8 cellular contexts compared by ENCODE assay signal in genomic region chr13:50366488-50367174, GRCh38.
DNase-seq lines count a peak whose midpoint lies in the region; ATAC-seq and TF ChIP-seq lines count a peak whose summit lies in the region.

No MANE protein-coding gene starts in this region.

- DNase-seq in GM12864 (ENCODE audit: low read depth) = peak; percentile 81
- DNase-seq in activated CD4-positive, alpha-beta T cell treated with anti-CD3 and anti-CD28 coated beads, Interleukin-2, amount 10 ng/mL, durations not matched to agents 7 days and 5 days = peak; percentile 49
- no peak for DNase-seq in effector CD8-positive, alpha-beta T cell (lab: John Stamatoyannopoulos, UW)
- no peak for DNase-seq in COLO829 (ENCODE audit: low spot score)
- no peak for DNase-seq in WTC11 (ENCODE audit: low spot score)

- TF ChIP-seq CTCF in GM12864 (IDR thresholded peaks at IDR 0.05; ENCODE audit: low read depth, low read length, missing control alignments) (no peak), WTC11 (IDR thresholded peaks at IDR 0.05) (no peak)

- peak overlapping the region; percentile 43 for H3K4me3 Mint-ChIP-seq in activated CD4-positive, alpha-beta T cell treated with anti-CD3 and anti-CD28 coated beads, Interleukin-2, amount 10 ng/mL, durations not matched to agents 7 days and 5 days
- H3K4me3 Mint-ChIP-seq in stimulated activated memory B cell treated with anti-CD40 and anti-IgM and Interleukin-4, amounts not matched to agents 10 μg/mL and 1 μg/mL and 100 μg/mL, for 72 hours = peak overlapping the region; percentile 34
- H3K4me3 Mint-ChIP-seq in WTC11 = no peak overlapping the region

- H3K9me3 Mint-ChIP-seq in activated CD4-positive, alpha-beta T cell treated with anti-CD3 and anti-CD28 coated beads, Interleukin-2, amount 10 ng/mL, durations not matched to agents 7 days and 5 days = no peaks in the 10 kb centered on the region
- H3K9me3 Mint-ChIP-seq in stimulated activated memory B cell treated with anti-CD40 and anti-IgM and Interleukin-4, amounts not matched to agents 10 μg/mL and 1 μg/mL and 100 μg/mL, for 72 hours = peaks cover 2% of the 10 kb centered on the region
- no peaks in the 10 kb centered on the region for H3K9me3 Mint-ChIP-seq in WTC11

- ATAC-seq in GM19438 (IDR thresholded peaks at IDR 0.05; ENCODE audit: low read depth, unreplicated experiment) = peak; percentile 58
- peak; percentile 56 for ATAC-seq in HG03457 (IDR thresholded peaks at IDR 0.05; ENCODE audit: unreplicated experiment)
- peak; percentile 71 for ATAC-seq in stimulated activated memory B cell treated with anti-CD40 and anti-IgM and Interleukin-4, amounts not matched to agents 10 μg/mL and 1 μg/mL and 100 μg/mL, for 72 hours
- no peak for ATAC-seq in WTC11

- peaks cover 41% of the 10 kb centered on the region for H3K27me3 Mint-ChIP-seq in activated CD4-positive, alpha-beta T cell treated with anti-CD3 and anti-CD28 coated beads, Interleukin-2, amount 10 ng/mL, durations not matched to agents 7 days and 5 days
- no peaks in the 10 kb centered on the region for H3K27me3 Mint-ChIP-seq in stimulated activated memory B cell treated with anti-CD40 and anti-IgM and Interleukin-4, amounts not matched to agents 10 μg/mL and 1 μg/mL and 100 μg/mL, for 72 hours
- H3K27me3 Mint-ChIP-seq in WTC11 (ENCODE audit: low read depth) = no peaks in the 10 kb centered on the region

- CTCF ChIA-PET in activated CD4-positive, alpha-beta T cell treated with anti-CD3 and anti-CD28 coated beads, Interleukin-2, amount 10 ng/mL, durations not matched to agents 7 days and 5 days (lab: Charles Lee) = interaction anchor here (1.1 kb wide), 1 partner anchor 9 kb away, joined by 3 read pairs; no protein-coding TSS in a partner anchor
- CTCF ChIA-PET in WTC11 (lab: Charles Lee) = no interaction called here

- peak overlapping the region; percentile 78 for H3K27ac Mint-ChIP-seq in activated CD4-positive, alpha-beta T cell treated with anti-CD3 and anti-CD28 coated beads, Interleukin-2, amount 10 ng/mL, durations not matched to agents 7 days and 5 days
- peak overlapping the region; percentile 88 for H3K27ac Mint-ChIP-seq in stimulated activated memory B cell treated with anti-CD40 and anti-IgM and Interleukin-4, amounts not matched to agents 10 μg/mL and 1 μg/mL and 100 μg/mL, for 72 hours
- H3K27ac Mint-ChIP-seq in WTC11 = no peak overlapping the region

- peaks cover 2% of the 10 kb centered on the region for H3K36me3 Mint-ChIP-seq in activated CD4-positive, alpha-beta T cell treated with anti-CD3 and anti-CD28 coated beads, Interleukin-2, amount 10 ng/mL, durations not matched to agents 7 days and 5 days (ENCODE audit: low read depth)
- H3K36me3 Mint-ChIP-seq in stimulated activated memory B cell treated with anti-CD40 and anti-IgM and Interleukin-4, amounts not matched to agents 10 μg/mL and 1 μg/mL and 100 μg/mL, for 72 hours = no peaks in the 10 kb centered on the region
- H3K36me3 Mint-ChIP-seq in WTC11 = no peaks in the 10 kb centered on the region

- peaks cover 31% of the 10 kb centered on the region for H3K4me1 Mint-ChIP-seq in activated CD4-positive, alpha-beta T cell treated with anti-CD3 and anti-CD28 coated beads, Interleukin-2, amount 10 ng/mL, durations not matched to agents 7 days and 5 days
- peaks cover 58% of the 10 kb centered on the region for H3K4me1 Mint-ChIP-seq in stimulated activated memory B cell treated with anti-CD40 and anti-IgM and Interleukin-4, amounts not matched to agents 10 μg/mL and 1 μg/mL and 100 μg/mL, for 72 hours
- peaks cover 16% of the 10 kb centered on the region for H3K4me1 Mint-ChIP-seq in WTC11

- POLR2A ChIA-PET in activated CD4-positive, alpha-beta T cell treated with anti-CD3 and anti-CD28 coated beads, Interleukin-2, amount 10 ng/mL, durations not matched to agents 7 days and 5 days (lab: Charles Lee) = interaction anchor here (1.5 kb wide), 1 partner anchor 121 kb away, joined by 3 read pairs; no protein-coding TSS in a partner anchor
- POLR2A ChIA-PET in WTC11 (lab: Charles Lee) = no interaction called here

- H3K4me3 ChIP-seq in GM12864 (ENCODE audit: low read depth, low read length) = no peak overlapping the region

TF ChIP-seq in WTC11, 78 proteins besides CTCF, POLR2A, EP300 and RAD21:
- TF ChIP-seq NFYB (CRISPR knock-in tag; conservative IDR thresholded peaks at IDR 0.05; ENCODE audit: low read depth) (no peak), ZBTB21 (CRISPR knock-in tag; IDR thresholded peaks at IDR 0.05; ENCODE audit: borderline replicate concordance) (no peak), FOXP1 (CRISPR knock-in tag; IDR thresholded peaks at IDR 0.05; ENCODE audit: borderline replicate concordance) (no peak)
TF ChIP-seq in WTC11: peak in this region for 0.

Comparison
In these comparisons a context has a peak if more than half of its experiments do, and no peak if none do; other contexts are left out.
1. DNase-seq: peak in GM12864 (single experiment) and activated CD4-positive, alpha-beta T cell treated with anti-CD3 and anti-CD28 coated beads, Interleukin-2, amount 10 ng/mL, durations not matched to agents 7 days and 5 days (single experiment); none in effector CD8-positive, alpha-beta T cell (single experiment), COLO829 (single experiment) and WTC11 (single experiment).